ENCODE assay signal across 11 cellular contexts in the genomic region with DNA sequence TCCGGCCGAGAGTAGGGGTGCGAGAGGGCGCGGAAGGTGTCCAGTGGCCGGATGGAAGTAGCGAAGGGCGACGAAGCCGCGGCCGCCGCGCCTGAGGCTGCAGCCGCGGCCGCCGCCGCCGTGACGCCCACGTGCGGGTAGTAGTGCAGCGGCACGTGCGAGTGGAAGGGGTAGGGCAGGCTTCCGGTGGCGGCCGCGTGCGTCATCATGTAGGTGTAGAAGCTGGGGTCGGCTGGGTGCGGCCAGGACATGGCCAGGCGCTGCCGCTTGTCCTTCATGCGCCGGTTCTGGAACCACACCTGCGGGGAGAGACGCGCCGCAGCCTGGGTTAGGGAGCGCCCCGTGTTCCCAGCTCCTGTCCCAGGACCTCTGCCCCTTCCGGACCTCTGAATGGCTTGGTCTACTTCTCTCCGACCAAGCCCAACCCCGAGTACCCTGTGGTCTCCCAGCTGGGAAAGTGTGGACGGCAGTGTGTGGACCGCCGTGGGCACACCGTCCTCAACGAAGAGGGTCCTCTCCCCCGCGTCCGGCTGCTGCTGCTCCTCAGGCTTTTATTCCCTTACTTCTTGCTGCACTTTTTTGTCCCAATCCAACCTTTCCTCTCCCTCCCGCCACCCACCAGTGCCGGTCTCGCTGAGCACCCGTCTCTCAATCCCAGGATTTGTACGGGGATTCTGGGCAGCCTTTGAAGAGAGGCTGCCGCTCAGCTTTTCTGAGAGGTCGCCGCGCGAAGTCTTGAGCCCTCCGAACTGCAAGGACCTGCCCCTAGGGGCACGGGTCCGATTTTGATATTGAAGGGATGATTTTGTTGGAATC. TPM values are rescaled to one million over a fixed set of nuclear protein-coding genes. Genes with fewer than 3 reads are reported as not detected.
A peak's percentile ranks its signal among the peaks of the same experiment; 100 is the strongest.
DNase-seq lines count a peak whose midpoint lies in the region; ATAC-seq and TF ChIP-seq lines count a peak whose summit lies in the region.
"Had no signal": no experiment of that assay in that cellular context is flagged by ENCODE, and none has a peak within 500 bp of the region (broad histone marks: within the 10 kb centered on the region; RNA-seq: fewer than 3 reads in every experiment).

No MANE protein-coding gene starts in this region.

- no peak for DNase-seq in activated naive CD4-positive, alpha-beta T cell treated with anti-CD3 and anti-CD28 coated beads, Interleukin-2, amount 50 U/mL, for 72 hours (ENCODE audit: low spot score in 2 of 2)
- DNase-seq in T-cell (peak in 1 of 34 experiments; percentile 23), iPS DF 6.9 (ENCODE audit: low read depth, low spot score) (no peak), testis (peak; percentile 48), superior temporal gyrus (ENCODE audit: extremely low spot score) (no peak), GM19240 (ENCODE audit: insufficient read length, low spot score) (no peak)
- DNase-seq: DND-41; foreskin melanocyte; stimulated activated CD4-positive, alpha-beta T cell treated with anti-CD3 and anti-CD28 coated beads, Interleukin-12 subunit alpha, Interleukin-12 subunit beta, amount 100 ng/mL, for 4 hours had no signal

- TF ChIP-seq POLR2A in testis (IDR thresholded peaks at IDR 0.05) = no peak

- peaks cover 6% of the 10 kb centered on the region for H3K4me1 Mint-ChIP-seq in activated naive CD4-positive, alpha-beta T cell treated with anti-CD3 and anti-CD28 coated beads, Interleukin-2, amount 50 U/mL, for 24 hours
- H3K4me1 Mint-ChIP-seq in T-cell = peaks cover 11 to 18% (median 13%) of the 10 kb centered on the region in 3 donors

- POLR2A ChIA-PET in T-cell (lab: Charles Lee) = no interaction called here

- peak overlapping the region; percentile 90 for H3K27ac Mint-ChIP-seq in activated naive CD4-positive, alpha-beta T cell treated with anti-CD3 and anti-CD28 coated beads, Interleukin-2, amount 50 U/mL, for 24 hours
- H3K27ac Mint-ChIP-seq in activated naive CD4-positive, alpha-beta T cell treated with anti-CD3 and anti-CD28 coated beads, Interleukin-2, amount 50 U/mL, for 72 hours = peak overlapping the region in 1 of 2 donors; percentile 93
- H3K27ac Mint-ChIP-seq in T-cell = peak overlapping the region; percentile 48 to 65

- H3K4me1 ChIP-seq in iPS DF 6.9 (ENCODE audit: control insufficient read depth, insufficient read depth, low read length) (peaks cover 6% of the 10 kb centered on the region; the same call in 1 of the 2 replicates), testis (no peaks in the 10 kb centered on the region)

- intact Hi-C loops in testis (cut with DNase I; ENCODE audit: low total_unique reads) = loop anchor here (10.0 kb wide), 1 partner anchor 396 kb away; no protein-coding TSS in a partner anchor

- peaks cover 22% of the 10 kb centered on the region for H3K9me3 Mint-ChIP-seq in activated naive CD4-positive, alpha-beta T cell treated with anti-CD3 and anti-CD28 coated beads, Interleukin-2, amount 50 U/mL, for 24 hours
- H3K9me3 Mint-ChIP-seq in activated naive CD4-positive, alpha-beta T cell treated with anti-CD3 and anti-CD28 coated beads, Interleukin-2, amount 50 U/mL, for 72 hours = peaks cover 4 to 19% of the 10 kb centered on the region in 2 donors
- H3K9me3 Mint-ChIP-seq in T-cell = peaks cover 6 to 18% (median 15%) of the 10 kb centered on the region in 3 donors

- TF ChIP-seq CTCF in testis (IDR thresholded peaks at IDR 0.05) = no peak

- peaks cover 24% of the 10 kb centered on the region for H3K36me3 Mint-ChIP-seq in activated naive CD4-positive, alpha-beta T cell treated with anti-CD3 and anti-CD28 coated beads, Interleukin-2, amount 50 U/mL, for 24 hours
- peaks cover 31 to 60% of the 10 kb centered on the region in 2 donors for H3K36me3 Mint-ChIP-seq in activated naive CD4-positive, alpha-beta T cell treated with anti-CD3 and anti-CD28 coated beads, Interleukin-2, amount 50 U/mL, for 72 hours
- peaks cover 15% of the 10 kb centered on the region for H3K36me3 Mint-ChIP-seq in T-cell

- peak overlapping the region; percentile 2; the same call in 1 of the 2 replicates for H3K4me3 ChIP-seq in iPS DF 6.9 (ENCODE audit: low read length)
- H3K4me3 ChIP-seq in testis = peak overlapping the region; percentile 46 to 50

- H3K27ac ChIP-seq in iPS DF 6.9 (ENCODE audit: low read length) = no peak overlapping the region
- no peak overlapping the region for H3K27ac ChIP-seq in testis

- peaks cover 67% of the 10 kb centered on the region for H3K27me3 Mint-ChIP-seq in activated naive CD4-positive, alpha-beta T cell treated with anti-CD3 and anti-CD28 coated beads, Interleukin-2, amount 50 U/mL, for 24 hours
- H3K27me3 Mint-ChIP-seq in T-cell = peaks cover 66 to 78% of the 10 kb centered on the region in 2 donors

- CTCF ChIA-PET in T-cell (lab: Charles Lee) = interaction anchor here in 1 of 2 donors (0.6 kb wide), 1 partner anchor 136 kb away, joined by 3 read pairs; no protein-coding TSS in a partner anchor

- ATAC-seq in activated naive CD4-positive, alpha-beta T cell treated with anti-CD3 and anti-CD28 coated beads, Interleukin-2, amount 50 U/mL, for 72 hours = no peak
- peak in 1 of 4 experiments; percentile 46 for ATAC-seq in T-cell (replicated peaks in 1 of 4)
- no peak for ATAC-seq in HG03039 (IDR thresholded peaks at IDR 0.05; ENCODE audit: unreplicated experiment)

- peak overlapping the region; percentile 39 for H3K4me3 Mint-ChIP-seq in activated naive CD4-positive, alpha-beta T cell treated with anti-CD3 and anti-CD28 coated beads, Interleukin-2, amount 50 U/mL, for 24 hours
- H3K4me3 Mint-ChIP-seq in T-cell = peak overlapping the region in 1 of 3 donors; percentile 37

- no CpG with 5 or more reads among the region's 67 CpGs for WGBS in iPS DF 6.9 (ENCODE audit: insufficient coverage, insufficient read length)
- 8 to 16% methylated on average over 34 to 67 of the region's 67 CpGs for WGBS in testis, 2 donors

- H3K9me3 ChIP-seq in iPS DF 6.9 (ENCODE audit: control insufficient read depth, insufficient read depth, low read length) (no peaks in the 10 kb centered on the region), testis (no peaks in the 10 kb centered on the region)

- peaks cover 84% of the 10 kb centered on the region for H3K27me3 ChIP-seq in iPS DF 6.9 (ENCODE audit: control insufficient read depth, insufficient read depth, low read length)
- no peaks in the 10 kb centered on the region for H3K27me3 ChIP-seq in testis

- H3K36me3 ChIP-seq in iPS DF 6.9 (ENCODE audit: control insufficient read depth, insufficient read depth, low read length) (no peaks in the 10 kb centered on the region), testis (ENCODE audit: low read depth, missing control alignments) (no peaks in the 10 kb centered on the region)

RNA-seq across cellular contexts. Expression of a gene that starts 3.0 kb away (rescaled TPM):
- total RNA-seq in activated naive CD4-positive, alpha-beta T cell treated with anti-CD3 and anti-CD28 coated beads, Interleukin-2, amount 50 U/mL, for 72 hours = not detected
- total RNA-seq in T-cell (not detected), testis (1 to 10 TPM; 1.5 to 3.1 TPM)
- 2.3 TPM for polyA plus RNA-seq in testis (ENCODE audit: insufficient read depth, low read depth, low replicate concordance)

RNA-seq across cellular contexts. Expression of a gene that starts 11.8 kb away (rescaled TPM):
- not detected for total RNA-seq in activated naive CD4-positive, alpha-beta T cell treated with anti-CD3 and anti-CD28 coated beads, Interleukin-2, amount 50 U/mL, for 72 hours
- not detected for total RNA-seq in T-cell
- total RNA-seq in testis = under 1 TPM in 1 of 2 donors, not detected in 1; 0.31 TPM
- 0.36 TPM for polyA plus RNA-seq in testis (ENCODE audit: insufficient read depth, low read depth, low replicate concordance)

RNA-seq across cellular contexts. Expression of a gene that starts 18.8 kb away (rescaled TPM):
- not detected for total RNA-seq in activated naive CD4-positive, alpha-beta T cell treated with anti-CD3 and anti-CD28 coated beads, Interleukin-2, amount 50 U/mL, for 72 hours
- total RNA-seq in T-cell (not detected), testis (not detected)
- polyA plus RNA-seq in testis (ENCODE audit: insufficient read depth, low read depth, low replicate concordance) = not detected

RNA-seq across cellular contexts. Expression of a gene that starts 26.3 kb away (rescaled TPM):
- total RNA-seq in activated naive CD4-positive, alpha-beta T cell treated with anti-CD3 and anti-CD28 coated beads, Interleukin-2, amount 50 U/mL, for 72 hours = not detected
- total RNA-seq in T-cell = not detected
- 1 to 10 TPM in 1 of 2 donors, under 1 TPM in 1; 0.62 to 1.7 TPM for total RNA-seq in testis
- polyA plus RNA-seq in testis (ENCODE audit: insufficient read depth, low read depth, low replicate concordance) = 0.29 TPM

RNA-seq across cellular contexts. Expression of a gene that starts 35.8 kb away (rescaled TPM):
- total RNA-seq in activated naive CD4-positive, alpha-beta T cell treated with anti-CD3 and anti-CD28 coated beads, Interleukin-2, amount 50 U/mL, for 72 hours = not detected
- not detected for total RNA-seq in T-cell
- 1 to 10 TPM; 2.7 to 3.3 TPM for total RNA-seq in testis
- 0.92 TPM for polyA plus RNA-seq in testis (ENCODE audit: insufficient read depth, low read depth, low replicate concordance)
